In genomic region chr1:23419180-23419579, GRCh38 we compare ENCODE assay signal across 14 cellular contexts. TPM values are rescaled to one million over a fixed set of nuclear protein-coding genes. Genes with fewer than 3 reads are reported as not detected.
DNase-seq lines count a peak whose midpoint lies in the region; ATAC-seq, FAIRE-seq and TF ChIP-seq lines count a peak whose summit lies in the region.
"Had no signal": no experiment of that assay in that cellular context is flagged by ENCODE, and none has a peak within 500 bp of the region (broad histone marks: within the 10 kb centered on the region; RNA-seq: fewer than 3 reads in every experiment).

No MANE protein-coding gene starts in this region.

- H3K18ac ChIP-seq in H9 (ENCODE audit: insufficient read length, low read depth, low read length), result no peak overlapping the region

- H2AFZ ChIP-seq in H9 (ENCODE audit: low read length), result no peak overlapping the region

- H3K4me1 ChIP-seq in H9 (ENCODE audit: insufficient read depth, low read length) (no peaks in the 10 kb centered on the region), gastroesophageal sphincter (peaks cover 0 to 56% (median 11%) of the 10 kb centered on the region in 3 donors), pancreas (peaks cover 40 to 46% (median 43%) of the 10 kb centered on the region in 3 donors), Caco-2 (peaks cover 7% of the 10 kb centered on the region)

- no peak for FAIRE-seq in pancreas (lab: Jason Lieb, UNC)

- H3K9me3 Mint-ChIP-seq in H9 (peaks cover 1 to 3% of the 10 kb centered on the region in 2 experiments; a peak in 1 of 5 replicates), Caco-2 (ENCODE audit: unreplicated experiment) (no peaks in the 10 kb centered on the region)
- H3K9me3 Mint-ChIP-seq: CD4-positive, alpha-beta memory T cell had no signal

- DNase-seq in H9, result peak; percentile 60
- peak; percentile 32 for DNase-seq in NCI-H82 treated with DMSO at 0.1 percent for 48 hours (lab: John Stamatoyannopoulos, UW; ENCODE audit: unreplicated experiment)
- no peak for DNase-seq in pancreas
- DNase-seq in Caco-2, result no peak
- DNase-seq in stimulated activated CD4-positive, alpha-beta T cell treated with anti-CD3 and anti-CD28 coated beads, Interleukin-15, amount 100 ng/mL, for 24 hours, result no peak
- DNase-seq in foreskin fibroblast, result no peak
- DNase-seq: BE2C; CD4-positive, alpha-beta memory T cell; NCI-H1436 treated with DMSO at 0.1 percent for 48 hours; NCI-H2227 treated with DMSO at 0.1 percent for 48 hours; NCI-H524 treated with DMSO at 0.1 percent for 48 hours; PC-3 had no signal

- no peak for TF ChIP-seq EP300 in gastroesophageal sphincter (IDR thresholded peaks at IDR 0.05)

- H2BK15ac ChIP-seq in H9 (ENCODE audit: low read depth, low read length), result no peak overlapping the region

- no peak overlapping the region for H3K9ac ChIP-seq in H9 (ENCODE audit: extremely low read depth, insufficient read length, low read length)

- no peaks in the 10 kb centered on the region for H3K23me2 ChIP-seq in H9 (ENCODE audit: insufficient read length, low read depth, low read length, poor library complexity, severe bottlenecking)

- H3K27me3 Mint-ChIP-seq in H9 (ENCODE audit: low read depth) (peaks cover 97% of the 10 kb centered on the region), Caco-2 (ENCODE audit: insufficient read depth, unreplicated experiment) (no peaks in the 10 kb centered on the region)

- H3T11ph ChIP-seq in H9 (ENCODE audit: low read length), result no peak overlapping the region

- H4K5ac ChIP-seq in H9 (ENCODE audit: insufficient read length, low read depth, low read length), result no peak overlapping the region

- no peak overlapping the region for H4K91ac ChIP-seq in H9 (ENCODE audit: insufficient read length, low read depth, low read length)

- no peaks in the 10 kb centered on the region for H3K79me2 ChIP-seq in H9 (ENCODE audit: insufficient read depth, low read length)

- H3K27ac ChIP-seq in H9 (ENCODE audit: insufficient read length, low read depth, low read length) (no peak overlapping the region), gastroesophageal sphincter (peak overlapping the region in 3 of 4 donors; percentile 6 to 38 (median 31)), pancreas (peak overlapping the region; percentile 2 to 93 (median 42))
- H3K27ac ChIP-seq: SK-N-MC had no signal

- POLR2A ChIA-PET in Caco-2 (lab: Charles Lee), result no interaction called here

- CTCF ChIA-PET in Caco-2 (lab: Charles Lee), result no interaction called here

- H3K4me3 ChIP-seq in gastroesophageal sphincter (no peak overlapping the region), pancreas (no peak overlapping the region), Caco-2 (ENCODE audit: low read depth, low read length) (no peak overlapping the region), foreskin fibroblast (ENCODE audit: low read depth in 1 of 2, low read length in 2 of 2) (no peak overlapping the region)
- H3K4me3 ChIP-seq: SK-N-MC had no signal

- intact Hi-C loops in pancreas (cut with DNase I), result no loop called here
- intact Hi-C loops in Caco-2 (cut with micrococcal nuclease; ENCODE audit: unreplicated experiment), result no loop called here

- no peak overlapping the region for H2BK12ac ChIP-seq in H9 (ENCODE audit: insufficient read length, low read depth, low read length)

- H3K4me2 ChIP-seq in H9 (ENCODE audit: insufficient read depth, insufficient read length, low read length), result no peak overlapping the region

- no peak for TF ChIP-seq CTCF in H9 (conservative IDR thresholded peaks at IDR 0.05)
- no peak for TF ChIP-seq CTCF in gastroesophageal sphincter (IDR thresholded peaks at IDR 0.05)
- no peak for TF ChIP-seq CTCF in pancreas (IDR thresholded peaks at IDR 0.05)
- no peak for TF ChIP-seq CTCF in Caco-2 (IDR thresholded peaks at IDR 0.05; ENCODE audit: insufficient read depth in 1 of 2, low read depth in 1 of 2, low read length in 1 of 2, severe bottlenecking in 1 of 2, unreplicated experiment in 1 of 2)
- TF ChIP-seq CTCF in foreskin fibroblast (IDR thresholded peaks at IDR 0.05; ENCODE audit: low read depth, low read length), result no peak

- H2BK20ac ChIP-seq in H9 (ENCODE audit: low read depth, low read length, poor library complexity, severe bottlenecking), result no peak overlapping the region

- H3K4me3 Mint-ChIP-seq in H9 (no peak overlapping the region), Caco-2 (ENCODE audit: unreplicated experiment) (no peak overlapping the region)

- no peak overlapping the region for H2BK5ac ChIP-seq in H9 (ENCODE audit: insufficient read length, low read length)

- no peaks in the 10 kb centered on the region for H4K20me1 ChIP-seq in H9 (ENCODE audit: control insufficient read depth, insufficient read depth, insufficient read length)

- H3K9me3 ChIP-seq in H9 (ENCODE audit: control insufficient read depth, low read depth, low read length) (no peaks in the 10 kb centered on the region), gastroesophageal sphincter (no peaks in the 10 kb centered on the region), pancreas (no peaks in the 10 kb centered on the region), Caco-2 (no peaks in the 10 kb centered on the region)
- H3K9me3 ChIP-seq: BE2C had no signal

- no peak overlapping the region for H4K8ac ChIP-seq in H9 (replicated peaks; ENCODE audit: insufficient read length, low read depth, low read length)

- H3K56ac ChIP-seq in H9 (ENCODE audit: insufficient read length, low read depth, low read length), result no peak overlapping the region

- no peak overlapping the region for H3K23ac ChIP-seq in H9 (ENCODE audit: insufficient read length, low read depth, low read length)

- H3K4me1 Mint-ChIP-seq in H9 (peaks cover 2 to 7% of the 10 kb centered on the region in 2 experiments), Caco-2 (ENCODE audit: low read depth, unreplicated experiment) (peaks cover 7% of the 10 kb centered on the region)

- no peak for TF ChIP-seq POLR2A in gastroesophageal sphincter (IDR thresholded peaks at IDR 0.05)

- peaks cover 68% of the 10 kb centered on the region for H3K27me3 ChIP-seq in H9 (ENCODE audit: insufficient read depth, low read length)
- H3K27me3 ChIP-seq in gastroesophageal sphincter, result no peaks in the 10 kb centered on the region
- H3K27me3 ChIP-seq in pancreas, result no peaks in the 10 kb centered on the region
- H3K27me3 ChIP-seq in Caco-2 (replicated peaks; ENCODE audit: control insufficient read depth, insufficient read depth, low read length), result no peaks in the 10 kb centered on the region
- H3K27me3 ChIP-seq: BE2C had no signal

- H3K36me3 ChIP-seq in gastroesophageal sphincter, result peaks cover 0 to 25% of the 10 kb centered on the region in 2 donors
- H3K36me3 ChIP-seq in pancreas, result peaks cover 0 to 13% (median 0%) of the 10 kb centered on the region in 3 donors
- H3K36me3 ChIP-seq in Caco-2 (ENCODE audit: control insufficient read depth, insufficient read depth, low read length), result no peaks in the 10 kb centered on the region
- H3K36me3 ChIP-seq: BE2C had no signal

- H3K4ac ChIP-seq in H9 (ENCODE audit: low read depth, low read length), result no peak overlapping the region

- no CpG with 5 or more reads among the region's 6 CpGs for WGBS in H9 (ENCODE audit: extremely low coverage, insufficient read length, low lambda C conversion rate)
- WGBS in gastroesophageal sphincter (ENCODE audit: low coverage in 1 of 2), 2 donors, result 92% methylated on average over 2 of the region's 6 CpGs; no CpG with 5 or more reads in 1 of the 2 donors
- WGBS in pancreas, 2 donors, result 57% methylated on average over 6 of the region's 6 CpGs

- no TSS peak for BruUV-seq in Caco-2 (replicated peaks; lab: Mats Ljungman, UMichigan)

- no peak overlapping the region for H3K14ac ChIP-seq in H9 (ENCODE audit: insufficient read depth, low read length)

- H3K36me3 Mint-ChIP-seq in H9 (ENCODE audit: insufficient read depth in 1 of 3, low read depth in 3 of 3) (no peaks in the 10 kb centered on the region; a peak in 2 of 7 replicates), Caco-2 (ENCODE audit: insufficient read depth, unreplicated experiment) (peaks cover 10% of the 10 kb centered on the region)

- no peak overlapping the region for H2AK5ac ChIP-seq in H9 (ENCODE audit: insufficient read length, low read length)

- no peak overlapping the region for H2BK120ac ChIP-seq in H9 (ENCODE audit: low read depth, low read length, poor library complexity, severe bottlenecking)

- H3K79me1 ChIP-seq in H9 (ENCODE audit: insufficient read depth, low read depth, low read length, poor library complexity, severe bottlenecking), result no peaks in the 10 kb centered on the region

- H3K27ac Mint-ChIP-seq in H9 (no peak overlapping the region), Caco-2 (ENCODE audit: unreplicated experiment) (no peak overlapping the region)

- ATAC-seq in gastroesophageal sphincter, result no peak
- ATAC-seq in pancreas, result no peak
- ATAC-seq: PC-3 had no signal

RNA-seq across cellular contexts. Expression of gene TCEA3, which starts 5.4 kb away (rescaled TPM):
- total RNA-seq in H9 (2021) (0.29 and 0.37 TPM in 2 replicates), gastroesophageal sphincter (10 to 100 TPM; 21.4 to 45.8 (median 26.6) TPM), pancreas (100 to 1,000 TPM in 4 of 6 donors, 10 to 100 TPM in 2; 70.8 to 129 (median 116) TPM), Caco-2 (2022) (14.6 and 15.8 TPM in 2 replicates)
- 100 to 1,000 TPM in 1 of 2 donors, 10 to 100 TPM in 1; 74.2 to 143 TPM for polyA plus RNA-seq in pancreas

RNA-seq across cellular contexts. Expression of gene ZNF436, which starts 49.5 kb away (rescaled TPM):
- total RNA-seq in H9 (2021) (0.44 and 0.52 TPM in 2 replicates), gastroesophageal sphincter (10 to 100 TPM; 14.9 to 18.8 (median 16.6) TPM), pancreas (10 to 100 TPM in 1 of 6 donors, 1 to 10 TPM in 5; 3.7 to 11.8 (median 4.5) TPM), Caco-2 (2022) (6.0 and 6.1 TPM in 2 replicates)
- 1 to 10 TPM; 2.1 to 3.9 TPM for polyA plus RNA-seq in pancreas

Comparison
In these comparisons a context has a peak if more than half of its experiments do, and no peak if none do; other contexts are left out.
1. DNase-seq: peak in H9 (single experiment) and NCI-H82 treated with DMSO at 0.1 percent for 48 hours (single experiment); none in pancreas (0 of 6), Caco-2 (0 of 2), stimulated activated CD4-positive, alpha-beta T cell treated with anti-CD3 and anti-CD28 coated beads, Interleukin-15, amount 100 ng/mL, for 24 hours (single experiment) and foreskin fibroblast (0 of 2).
2. RNA of gene TCEA3, which starts 5.4 kb away (total RNA-seq): 70.8 to 129 TPM in pancreas, 21.4 to 45.8 TPM in gastroesophageal sphincter and 14.6 to 15.8 TPM in Caco-2; 0.29 to 0.37 TPM in H9; every median in the first group is over 10 times any median in the second.